Comparison of ENCODE assay signal across 15 cellular contexts in genomic region chr7:136911362-136911761, GRCh38. TPM values are rescaled to one million over a fixed set of nuclear protein-coding genes. Genes with fewer than 3 reads are reported as not detected.
DNase-seq lines count a peak whose midpoint lies in the region; ATAC-seq and TF ChIP-seq lines count a peak whose summit lies in the region.
"Had no signal": no experiment of that assay in that cellular context is flagged by ENCODE, and none has a peak within 500 bp of the region (broad histone marks: within the 10 kb centered on the region; RNA-seq: fewer than 3 reads in every experiment).

No MANE protein-coding gene starts in this region.

- in situ Hi-C loops in brain microvascular endothelial cell (cut with HindIII; ENCODE audit: low pct_ligation_motif_present, low sequenced_read_pairs) (no loop called here), HAP-1 (cut with MboI; ENCODE audit: low sequenced_read_pairs) (no loop called here)

- peak; percentile 27 for TF ChIP-seq CTCF in brain microvascular endothelial cell (IDR thresholded peaks at IDR 0.05; ENCODE audit: low read depth, low read length, missing control alignments)

- DNase-seq in ELR (ENCODE audit: low read depth) (peak; percentile 30), LHCN-M2 (ENCODE audit: low read depth) (peak; percentile 17), brain microvascular endothelial cell (peak; percentile 60), left kidney (ENCODE audit: low read depth, low spot score) (peak; percentile 4), HAP-1 (ENCODE audit: low spot score in 2 of 2) (no peak)
- DNase-seq in activated naive CD4-positive, alpha-beta T cell treated with anti-CD3 and anti-CD28 coated beads, Interleukin-2, amount 50 U/mL, for 16 hours: no peak
- DNase-seq: activated CD8-positive, alpha-beta T cell treated with anti-CD3 and anti-CD28 coated beads for 36 hours; activated effector memory CD4-positive, alpha-beta T cell treated with Interleukin-2 at 50 U/mL for 16 hours; hypothalamus; NCI-H1092 treated with DMSO at 0.1 percent for 48 hours; ovary; spleen had no signal

- H3K27me3 ChIP-seq in brain microvascular endothelial cell (replicated peaks) (no peaks in the 10 kb centered on the region), HAP-1 (ENCODE audit: low read depth) (no peaks in the 10 kb centered on the region)
- H3K27me3 ChIP-seq: ovary, spleen had no signal

- H3K36me3 ChIP-seq in brain microvascular endothelial cell (replicated peaks) (no peaks in the 10 kb centered on the region), HAP-1 (replicated peaks) (no peaks in the 10 kb centered on the region)
- H3K36me3 ChIP-seq: ovary, spleen had no signal

- no peaks in the 10 kb centered on the region for H3K4me1 ChIP-seq in HAP-1
- H3K4me1 ChIP-seq: spleen had no signal

- no peak for ATAC-seq in GM21723 (IDR thresholded peaks at IDR 0.05; ENCODE audit: unreplicated experiment)
- ATAC-seq: activated CD8-positive, alpha-beta T cell treated with anti-CD3 and anti-CD28 coated beads for 36 hours had no signal

- H3K4me3 ChIP-seq in brain microvascular endothelial cell (ENCODE audit: low read depth, low read length) (no peak overlapping the region), HAP-1 (no peak overlapping the region)
- H3K4me3 ChIP-seq: ovary, spleen had no signal

- no peaks in the 10 kb centered on the region for H3K9me3 ChIP-seq in HAP-1
- H3K9me3 ChIP-seq: ovary, spleen had no signal

- H3K27ac ChIP-seq in brain microvascular endothelial cell: no peak overlapping the region
- H3K27ac ChIP-seq: epithelial cell of prostate, ovary, RWPE1, spleen had no signal

RNA-seq across cellular contexts. Expression of gene CHRM2, which starts 42.9 kb away (rescaled TPM):
- total RNA-seq in LHCN-M2 (2014; rRNA removed): 0.06 TPM in 1 of 2 replicates, not detected in the other
- polyA plus RNA-seq in LHCN-M2 (2012): 0.41 TPM
- total RNA-seq: activated CD8-positive, alpha-beta T cell treated with anti-CD3 and anti-CD28 coated beads for 36 hours had no signal
- polyA plus RNA-seq: spleen had no signal

Comparison
In these comparisons a context has a peak if more than half of its experiments do, and no peak if none do; other contexts are left out.
1. DNase-seq: peak in ELR (single experiment), LHCN-M2 (single experiment), brain microvascular endothelial cell (single experiment) and left kidney (single experiment); none in activated naive CD4-positive, alpha-beta T cell treated with anti-CD3 and anti-CD28 coated beads, Interleukin-2, amount 50 U/mL, for 16 hours (single experiment) and HAP-1 (0 of 2).